In the genomic region with DNA sequence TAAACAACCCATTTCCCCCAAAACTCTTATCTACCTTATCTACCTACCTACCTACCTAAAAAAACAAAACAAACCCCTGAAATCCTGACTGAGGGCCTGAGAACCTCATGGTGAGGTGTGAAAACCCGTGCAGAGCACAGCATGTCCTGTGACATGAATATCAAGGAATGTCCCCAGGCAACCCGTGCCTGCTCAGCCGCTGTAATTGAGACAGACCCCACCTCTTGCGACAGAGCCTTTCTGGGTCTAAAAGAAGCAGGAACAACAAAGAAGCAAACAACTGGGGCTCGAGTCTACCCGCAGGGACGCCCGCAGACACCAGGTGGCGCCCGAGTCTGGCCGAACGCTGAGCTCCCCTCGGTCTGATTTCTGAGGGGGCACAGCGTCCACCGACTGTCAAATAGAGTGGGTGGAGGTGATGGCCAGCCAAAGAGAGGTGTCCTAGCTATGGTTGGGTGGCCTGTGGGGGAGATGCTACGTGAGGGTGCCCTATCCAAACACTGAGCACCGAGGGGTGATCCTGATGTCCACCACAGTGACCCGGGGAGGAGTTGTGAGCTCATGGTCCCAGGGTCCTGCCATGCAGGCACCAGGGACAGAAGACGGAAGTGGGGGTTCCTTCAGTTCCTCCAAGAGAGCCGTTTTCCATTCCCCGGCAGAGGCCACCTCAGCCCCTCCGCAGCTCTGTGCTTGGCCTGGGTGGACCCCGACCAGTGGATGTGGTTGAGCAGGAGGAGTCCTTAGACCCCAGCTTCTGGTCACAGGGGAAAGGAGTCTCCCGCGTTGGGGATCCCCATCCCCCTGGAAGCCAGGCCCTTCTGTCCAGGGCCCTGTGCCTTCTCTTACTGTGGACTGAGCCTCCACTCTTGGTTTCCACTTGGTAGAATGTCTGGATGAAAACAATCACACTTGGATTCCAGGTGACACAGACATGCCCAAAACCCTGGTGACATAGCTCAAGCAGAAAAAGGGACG, we compare ENCODE assay signal across 1 cellular context.
TF ChIP-seq lines count a peak whose summit lies in the region.

No MANE protein-coding gene starts in this region.

TF ChIP-seq in HepG2, 621 proteins besides CTCF, POLR2A, EP300 and RAD21 (continued from another document and continues in another):
- TF ChIP-seq STAT6 (CRISPR knock-in tag; IDR thresholded peaks at IDR 0.05; ENCODE audit: borderline replicate concordance), result no peak
- TF ChIP-seq FOSL2 (CRISPR knock-in tag; IDR thresholded peaks at IDR 0.05), result 0 out of 2 replicates have a peak, but pooled peaks have one; percentile 26
- no peak for TF ChIP-seq KLF13 (CRISPR knock-in tag; IDR thresholded peaks at IDR 0.05)
- TF ChIP-seq SMC3 (IDR thresholded peaks at IDR 0.05; ENCODE audit: low read length), result peak; percentile 90
- no peak for TF ChIP-seq GLI4 (CRISPR knock-in tag; IDR thresholded peaks at IDR 0.05; ENCODE audit: borderline replicate concordance)
- TF ChIP-seq MEF2D (CRISPR knock-in tag; IDR thresholded peaks at IDR 0.05), result no peak
- no peak for TF ChIP-seq ATRX (CRISPR knock-in tag; IDR thresholded peaks at IDR 0.05; ENCODE audit: borderline replicate concordance)
- TF ChIP-seq ZNF713 (CRISPR knock-in tag; IDR thresholded peaks at IDR 0.05), result no peak
- TF ChIP-seq, protein P1, sequence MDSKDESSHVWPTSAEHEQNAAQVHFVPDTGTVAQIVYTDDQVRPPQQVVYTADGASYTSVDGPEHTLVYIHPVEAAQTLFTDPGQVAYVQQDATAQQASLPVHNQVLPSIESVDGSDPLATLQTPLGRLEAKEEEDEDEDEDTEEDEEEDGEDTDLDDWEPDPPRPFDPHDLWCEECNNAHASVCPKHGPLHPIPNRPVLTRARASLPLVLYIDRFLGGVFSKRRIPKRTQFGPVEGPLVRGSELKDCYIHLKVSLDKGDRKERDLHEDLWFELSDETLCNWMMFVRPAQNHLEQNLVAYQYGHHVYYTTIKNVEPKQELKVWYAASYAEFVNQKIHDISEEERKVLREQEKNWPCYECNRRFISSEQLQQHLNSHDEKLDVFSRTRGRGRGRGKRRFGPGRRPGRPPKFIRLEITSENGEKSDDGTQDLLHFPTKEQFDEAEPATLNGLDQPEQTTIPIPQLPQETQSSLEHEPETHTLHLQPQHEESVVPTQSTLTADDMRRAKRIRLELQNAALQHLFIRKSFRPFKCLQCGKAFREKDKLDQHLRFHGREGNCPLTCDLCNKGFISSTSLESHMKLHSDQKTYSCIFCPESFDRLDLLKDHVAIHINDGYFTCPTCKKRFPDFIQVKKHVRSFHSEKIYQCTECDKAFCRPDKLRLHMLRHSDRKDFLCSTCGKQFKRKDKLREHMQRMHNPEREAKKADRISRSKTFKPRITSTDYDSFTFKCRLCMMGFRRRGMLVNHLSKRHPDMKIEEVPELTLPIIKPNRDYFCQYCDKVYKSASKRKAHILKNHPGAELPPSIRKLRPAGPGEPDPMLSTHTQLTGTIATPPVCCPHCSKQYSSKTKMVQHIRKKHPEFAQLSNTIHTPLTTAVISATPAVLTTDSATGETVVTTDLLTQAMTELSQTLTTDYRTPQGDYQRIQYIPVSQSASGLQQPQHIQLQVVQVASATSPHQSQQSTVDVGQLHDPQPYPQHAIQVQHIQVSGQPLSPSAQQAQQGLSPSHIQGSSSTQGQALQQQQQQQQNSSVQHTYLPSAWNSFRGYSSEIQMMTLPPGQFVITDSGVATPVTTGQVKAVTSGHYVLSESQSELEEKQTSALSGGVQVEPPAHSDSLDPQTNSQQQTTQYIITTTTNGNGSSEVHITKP (CRISPR knock-in tag; IDR thresholded peaks at IDR 0.05; ENCODE audit: low read depth), result peak; percentile 28; the same call in 1 of the 2 replicates
- TF ChIP-seq MTA1 (CRISPR knock-in tag; IDR thresholded peaks at IDR 0.05; ENCODE audit: borderline replicate concordance), result no peak
- TF ChIP-seq ZSCAN22 (CRISPR knock-in tag; IDR thresholded peaks at IDR 0.05), result no peak
- TF ChIP-seq ZIK1 (CRISPR knock-in tag; IDR thresholded peaks at IDR 0.05; ENCODE audit: borderline replicate concordance, low read depth), result no peak
- TF ChIP-seq, protein P2, sequence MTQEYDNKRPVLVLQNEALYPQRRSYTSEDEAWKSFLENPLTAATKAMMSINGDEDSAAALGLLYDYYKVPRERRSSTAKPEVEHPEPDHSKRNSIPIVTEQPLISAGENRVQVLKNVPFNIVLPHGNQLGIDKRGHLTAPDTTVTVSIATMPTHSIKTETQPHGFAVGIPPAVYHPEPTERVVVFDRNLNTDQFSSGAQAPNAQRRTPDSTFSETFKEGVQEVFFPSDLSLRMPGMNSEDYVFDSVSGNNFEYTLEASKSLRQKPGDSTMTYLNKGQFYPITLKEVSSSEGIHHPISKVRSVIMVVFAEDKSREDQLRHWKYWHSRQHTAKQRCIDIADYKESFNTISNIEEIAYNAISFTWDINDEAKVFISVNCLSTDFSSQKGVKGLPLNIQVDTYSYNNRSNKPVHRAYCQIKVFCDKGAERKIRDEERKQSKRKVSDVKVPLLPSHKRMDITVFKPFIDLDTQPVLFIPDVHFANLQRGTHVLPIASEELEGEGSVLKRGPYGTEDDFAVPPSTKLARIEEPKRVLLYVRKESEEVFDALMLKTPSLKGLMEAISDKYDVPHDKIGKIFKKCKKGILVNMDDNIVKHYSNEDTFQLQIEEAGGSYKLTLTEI (CRISPR knock-in tag; conservative IDR thresholded peaks at IDR 0.05), result no peak
- 0 out of 2 replicates have a peak, but pooled peaks have one; percentile 62 for TF ChIP-seq ZNF124 (CRISPR knock-in tag; IDR thresholded peaks at IDR 0.05)
- no peak for TF ChIP-seq FOXP4 (CRISPR knock-in tag; IDR thresholded peaks at IDR 0.05)
- 0 out of 2 replicates have a peak, but pooled peaks have one; percentile 53 for TF ChIP-seq ZNF547 (CRISPR knock-in tag; IDR thresholded peaks at IDR 0.05)
- TF ChIP-seq, protein P3, sequence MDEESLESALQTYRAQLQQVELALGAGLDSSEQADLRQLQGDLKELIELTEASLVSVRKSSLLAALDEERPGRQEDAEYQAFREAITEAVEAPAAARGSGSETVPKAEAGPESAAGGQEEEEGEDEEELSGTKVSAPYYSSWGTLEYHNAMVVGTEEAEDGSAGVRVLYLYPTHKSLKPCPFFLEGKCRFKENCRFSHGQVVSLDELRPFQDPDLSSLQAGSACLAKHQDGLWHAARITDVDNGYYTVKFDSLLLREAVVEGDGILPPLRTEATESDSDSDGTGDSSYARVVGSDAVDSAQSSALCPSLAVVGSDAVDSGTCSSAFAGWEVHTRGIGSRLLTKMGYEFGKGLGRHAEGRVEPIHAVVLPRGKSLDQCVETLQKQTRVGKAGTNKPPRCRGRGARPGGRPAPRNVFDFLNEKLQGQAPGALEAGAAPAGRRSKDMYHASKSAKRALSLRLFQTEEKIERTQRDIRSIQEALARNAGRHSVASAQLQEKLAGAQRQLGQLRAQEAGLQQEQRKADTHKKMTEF (CRISPR knock-in tag; IDR thresholded peaks at IDR 0.05), result 0 out of 2 replicates have a peak, but pooled peaks have one; percentile 38
- TF ChIP-seq ELF4 (CRISPR knock-in tag; IDR thresholded peaks at IDR 0.05; ENCODE audit: borderline replicate concordance), result no peak
- no peak for TF ChIP-seq ZNF430 (CRISPR knock-in tag; IDR thresholded peaks at IDR 0.05)
- no peak for TF ChIP-seq PLSCR1 (CRISPR knock-in tag; IDR thresholded peaks at IDR 0.05; ENCODE audit: borderline replicate concordance)
- TF ChIP-seq ZNF101 (CRISPR knock-in tag; IDR thresholded peaks at IDR 0.05; ENCODE audit: borderline replicate concordance, low read depth), result no peak
- TF ChIP-seq CBFB (CRISPR knock-in tag; IDR thresholded peaks at IDR 0.05), result no peak; the same call in 1 of the 2 replicates
- no peak for TF ChIP-seq NCOA5 (CRISPR knock-in tag; IDR thresholded peaks at IDR 0.05)
- no peak for TF ChIP-seq ZNF546 (CRISPR knock-in tag; conservative IDR thresholded peaks at IDR 0.05)
- no peak for TF ChIP-seq SNAPC5 (CRISPR knock-in tag; IDR thresholded peaks at IDR 0.05; ENCODE audit: borderline replicate concordance)
- TF ChIP-seq NAIF1 (CRISPR knock-in tag; IDR thresholded peaks at IDR 0.05; ENCODE audit: borderline replicate concordance), result no peak
- TF ChIP-seq SAP130 (CRISPR knock-in tag; IDR thresholded peaks at IDR 0.05; ENCODE audit: low read depth), result no peak
- TF ChIP-seq ZNF382 (CRISPR knock-in tag; IDR thresholded peaks at IDR 0.05; ENCODE audit: borderline replicate concordance), result no peak
- TF ChIP-seq, protein P4, sequence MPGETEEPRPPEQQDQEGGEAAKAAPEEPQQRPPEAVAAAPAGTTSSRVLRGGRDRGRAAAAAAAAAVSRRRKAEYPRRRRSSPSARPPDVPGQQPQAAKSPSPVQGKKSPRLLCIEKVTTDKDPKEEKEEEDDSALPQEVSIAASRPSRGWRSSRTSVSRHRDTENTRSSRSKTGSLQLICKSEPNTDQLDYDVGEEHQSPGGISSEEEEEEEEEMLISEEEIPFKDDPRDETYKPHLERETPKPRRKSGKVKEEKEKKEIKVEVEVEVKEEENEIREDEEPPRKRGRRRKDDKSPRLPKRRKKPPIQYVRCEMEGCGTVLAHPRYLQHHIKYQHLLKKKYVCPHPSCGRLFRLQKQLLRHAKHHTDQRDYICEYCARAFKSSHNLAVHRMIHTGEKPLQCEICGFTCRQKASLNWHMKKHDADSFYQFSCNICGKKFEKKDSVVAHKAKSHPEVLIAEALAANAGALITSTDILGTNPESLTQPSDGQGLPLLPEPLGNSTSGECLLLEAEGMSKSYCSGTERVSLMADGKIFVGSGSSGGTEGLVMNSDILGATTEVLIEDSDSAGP (CRISPR knock-in tag; IDR thresholded peaks at IDR 0.05; ENCODE audit: borderline replicate concordance), result peak; percentile 40; the same call in 1 of the 2 replicates
- TF ChIP-seq, protein P5, sequence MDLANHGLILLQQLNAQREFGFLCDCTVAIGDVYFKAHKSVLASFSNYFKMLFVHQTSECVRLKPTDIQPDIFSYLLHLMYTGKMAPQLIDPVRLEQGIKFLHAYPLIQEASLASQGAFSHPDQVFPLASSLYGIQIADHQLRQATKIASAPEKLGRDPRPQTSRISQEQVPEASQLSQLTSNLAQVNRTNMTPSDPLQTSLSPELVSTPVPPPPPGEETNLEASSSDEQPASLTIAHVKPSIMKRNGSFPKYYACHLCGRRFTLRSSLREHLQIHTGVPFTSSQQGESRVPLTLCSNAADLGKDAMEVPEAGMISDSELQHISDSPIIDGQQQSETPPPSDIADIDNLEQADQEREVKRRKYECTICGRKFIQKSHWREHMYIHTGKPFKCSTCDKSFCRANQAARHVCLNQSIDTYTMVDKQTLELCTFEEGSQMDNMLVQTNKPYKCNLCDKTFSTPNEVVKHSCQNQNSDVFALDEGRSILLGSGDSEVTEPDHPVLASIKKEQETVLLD (CRISPR knock-in tag; IDR thresholded peaks at IDR 0.05; ENCODE audit: low read depth), result no peak
- TF ChIP-seq, protein P6, sequence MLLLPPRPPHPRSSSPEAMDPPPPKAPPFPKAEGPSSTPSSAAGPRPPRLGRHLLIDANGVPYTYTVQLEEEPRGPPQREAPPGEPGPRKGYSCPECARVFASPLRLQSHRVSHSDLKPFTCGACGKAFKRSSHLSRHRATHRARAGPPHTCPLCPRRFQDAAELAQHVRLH (CRISPR knock-in tag; IDR thresholded peaks at IDR 0.05; ENCODE audit: borderline replicate concordance, low read depth), result 0 out of 2 replicates have a peak, but pooled peaks have one; percentile 41
- no peak for TF ChIP-seq NR2C2 (CRISPR knock-in tag; IDR thresholded peaks at IDR 0.05; ENCODE audit: borderline replicate concordance)
